18 cellular contexts compared by ENCODE assay signal in genomic region chr3:16945330-16945729, GRCh38.
A peak's percentile ranks its signal among the peaks of the same experiment; 100 is the strongest.
DNase-seq lines count a peak whose midpoint lies in the region; ATAC-seq, FAIRE-seq and TF ChIP-seq lines count a peak whose summit lies in the region.
"Had no signal": no experiment of that assay in that cellular context is flagged by ENCODE, and none has a peak within 500 bp of the region (broad histone marks: within the 10 kb centered on the region; RNA-seq: fewer than 3 reads in every experiment).

No MANE protein-coding gene starts in this region.

- DNase-seq in HepG2 (ENCODE audit: low spot score) (no peak), adipocyte (ENCODE audit: low read depth) (peak; percentile 36), fibroblast of pulmonary artery (ENCODE audit: low read depth) (peak; percentile 29), medulla oblongata (ENCODE audit: extremely low spot score) (no peak), coronary artery (ENCODE audit: low spot score) (no peak)
- DNase-seq: activated CD4-positive, alpha-beta T cell treated with anti-CD3 and anti-CD28 coated beads, Interleukin-2, amount 50 U/mL, for 4 hours; adrenal gland; Calu3; H9; kidney; NCI-H1694 treated with DMSO at 0.1 percent for 48 hours; NK-92 treated with Interleukin-12 subunit alpha and Interleukin-12 subunit beta, amount 100 ng/mL, for 24 hours; T-helper 9 cell had no signal

- FAIRE-seq in HepG2 (lab: Jason Lieb, UNC) = no peak
- FAIRE-seq: kidney had no signal

- H3K4me1 ChIP-seq in liver (ENCODE audit: control insufficient read depth in 4 of 4, insufficient read depth in 4 of 4, low read length in 3 of 4) = peaks cover 0 to 7% (median 3%) of the 10 kb centered on the region in 4 donors
- no peaks in the 10 kb centered on the region for H3K4me1 ChIP-seq in HepG2 (ENCODE audit: insufficient read depth, low read length)
- H3K4me1 ChIP-seq in adipocyte (ENCODE audit: control insufficient read depth, insufficient read depth, low read length) = no peaks in the 10 kb centered on the region

- H3K79me2 ChIP-seq in HepG2 (ENCODE audit: insufficient read depth, low read length) = no peaks in the 10 kb centered on the region

- peak; percentile 8 for TF ChIP-seq CTCF in liver (IDR thresholded peaks at IDR 0.05; ENCODE audit: low read depth, low read length, missing input control)
- TF ChIP-seq CTCF in HepG2 (CRISPR knock-in tag; IDR thresholded peaks at IDR 0.05) = no peak
- no peak for TF ChIP-seq CTCF in fibroblast of pulmonary artery (IDR thresholded peaks at IDR 0.05; ENCODE audit: low read length, missing control alignments)
- TF ChIP-seq CTCF in coronary artery (IDR thresholded peaks at IDR 0.05) = no peak

- H4K20me1 ChIP-seq in HepG2 (ENCODE audit: insufficient read depth, low read length) = no peaks in the 10 kb centered on the region

- TF ChIP-seq POLR2A in HepG2 (IDR thresholded peaks at IDR 0.05; ENCODE audit: insufficient read depth in 1 of 2, low read depth in 2 of 2, low read length in 2 of 2) = no peak

- TF ChIP-seq EP300 in HepG2 (IDR thresholded peaks at IDR 0.05; ENCODE audit: low read depth in 2 of 2, low read length in 2 of 2) (no peak), HepG2 (CRISPR knock-in tag; IDR thresholded peaks at IDR 0.05; ENCODE audit: borderline replicate concordance) (no peak)

- CTCF ChIA-PET in HepG2 (lab: Yijun Ruan, JAX; ENCODE audit: low intra/inter-chr PET ratio, low total read pairs) = no interaction called here

- intact Hi-C loops in HepG2 (cut with micrococcal nuclease; ENCODE audit: unreplicated experiment) = no loop called here

- H3K27me3 ChIP-seq in liver (ENCODE audit: control insufficient read depth in 4 of 4, insufficient read depth in 4 of 4, low read length in 3 of 4) = no peaks in the 10 kb centered on the region
- peaks cover 0 to under 1% of the 10 kb centered on the region in 2 experiments; a peak in 2 of 5 replicates for H3K27me3 ChIP-seq in HepG2 (ENCODE audit: control insufficient read depth in 1 of 2, insufficient read depth in 2 of 2, low read length in 2 of 2)
- H3K27me3 ChIP-seq in adipocyte (replicated peaks; ENCODE audit: control insufficient read depth, insufficient read depth, low read length) = no peaks in the 10 kb centered on the region
- H3K27me3 ChIP-seq: adrenal gland had no signal

- no peak overlapping the region for H2AFZ ChIP-seq in HepG2 (ENCODE audit: low read length)

- in situ Hi-C loops in HepG2 (cut with HindIII; ENCODE audit: extremely low pct_ligation_motif_present, low pct_unique_long_range_greater_than_20kb) = no loop called here

- H3K27ac ChIP-seq in liver (ENCODE audit: low read depth in 1 of 2, low read length in 2 of 2) = no peak overlapping the region
- no peak overlapping the region for H3K27ac ChIP-seq in HepG2 (ENCODE audit: extremely low read length, insufficient read depth, low read length)
- H3K27ac ChIP-seq in coronary artery = no peak overlapping the region
- H3K27ac ChIP-seq: adrenal gland, KMS-11 had no signal

- TF ChIP-seq RAD21 in liver (IDR thresholded peaks at IDR 0.05) (peak; percentile 48 to 62), HepG2 (CRISPR knock-in tag; IDR thresholded peaks at IDR 0.05) (no peak)

- BruUV-seq in HepG2 (replicated peaks; lab: Mats Ljungman, UMichigan) = no TSS peak

- no peaks in the 10 kb centered on the region for H3K9me3 ChIP-seq in liver (ENCODE audit: control insufficient read depth in 4 of 4, low read length in 3 of 4)
- H3K9me3 ChIP-seq in HepG2 (ENCODE audit: low read length) = no peaks in the 10 kb centered on the region
- H3K9me3 ChIP-seq in adipocyte (ENCODE audit: control insufficient read depth, low read length) = no peaks in the 10 kb centered on the region
- H3K9me3 ChIP-seq: adrenal gland had no signal

- POLR2A ChIA-PET in HepG2 (lab: Yijun Ruan, JAX) = no interaction called here

- no peak overlapping the region for H3K4me2 ChIP-seq in HepG2 (ENCODE audit: low read depth, low read length)
- H3K4me2 ChIP-seq: KMS-11 had no signal

- ATAC-seq in HepG2 = no peak
- no peak for ATAC-seq in GM18858 (IDR thresholded peaks at IDR 0.05; ENCODE audit: unreplicated experiment)
- ATAC-seq in HG02571 (IDR thresholded peaks at IDR 0.05; ENCODE audit: unreplicated experiment) = no peak
- ATAC-seq: Right ventricle myocardium inferior had no signal

- H3K9ac ChIP-seq in liver (ENCODE audit: low read depth in 1 of 2, low read length in 2 of 2) (no peak overlapping the region), HepG2 (ENCODE audit: insufficient read depth, low read depth, low read length) (no peak overlapping the region), adipocyte (ENCODE audit: low read length) (no peak overlapping the region)
- H3K9ac ChIP-seq: KMS-11 had no signal

- H3K4me3 ChIP-seq in liver (ENCODE audit: low read depth in 1 of 3, low read length in 3 of 3) (no peak overlapping the region), HepG2 (replicated peaks in 1 of 3; ENCODE audit: insufficient read depth in 1 of 3, low read depth in 2 of 3, low read length in 3 of 3) (no peak overlapping the region), adipocyte (ENCODE audit: low read length) (no peak overlapping the region), fibroblast of pulmonary artery (replicated peaks; ENCODE audit: low read depth, low read length) (no peak overlapping the region), coronary artery (no peak overlapping the region)
- H3K4me3 ChIP-seq: adrenal gland had no signal

- H3K36me3 ChIP-seq in liver (ENCODE audit: control insufficient read depth in 4 of 4, insufficient read depth in 3 of 4, low read depth in 1 of 4, low read length in 3 of 4) (no peaks in the 10 kb centered on the region), HepG2 (replicated peaks in 1 of 2; ENCODE audit: control insufficient read depth in 1 of 2, insufficient read depth in 2 of 2, low read length in 2 of 2) (no peaks in the 10 kb centered on the region), adipocyte (ENCODE audit: control insufficient read depth, insufficient read depth, low read length, severe bottlenecking) (no peaks in the 10 kb centered on the region)
- H3K36me3 ChIP-seq: adrenal gland had no signal

TF ChIP-seq in liver, 16 proteins besides CTCF, POLR2A, EP300 and RAD21 (continues in another document):
- TF ChIP-seq GABPA (IDR thresholded peaks at IDR 0.05 in 1 of 2, conservative IDR thresholded peaks at IDR 0.05 in 1 of 2) = no peak
- no peak for TF ChIP-seq HNF4A (conservative IDR thresholded peaks at IDR 0.05)
- TF ChIP-seq SP1 (IDR thresholded peaks at IDR 0.05) = no peak
- no peak for TF ChIP-seq YY1 (IDR thresholded peaks at IDR 0.05)
- TF ChIP-seq JUND (IDR thresholded peaks at IDR 0.05) = no peak
- no peak for TF ChIP-seq MAX (IDR thresholded peaks at IDR 0.05)
- no peak for TF ChIP-seq ZBTB33 (IDR thresholded peaks at IDR 0.05)

TF ChIP-seq in HepG2, 621 proteins besides CTCF, POLR2A, EP300 and RAD21 (continues in another document):
- no peak for TF ChIP-seq KDM5A (IDR thresholded peaks at IDR 0.05; ENCODE audit: borderline replicate concordance, low read length)
- no peak for TF ChIP-seq ZBTB34 (CRISPR knock-in tag; IDR thresholded peaks at IDR 0.05)
- no peak for TF ChIP-seq ZNF598 (CRISPR knock-in tag; IDR thresholded peaks at IDR 0.05; ENCODE audit: borderline replicate concordance)
- no peak for TF ChIP-seq ZC3H4 (CRISPR knock-in tag; IDR thresholded peaks at IDR 0.05; ENCODE audit: borderline replicate concordance)
- no peak for TF ChIP-seq MLLT10 (CRISPR knock-in tag; IDR thresholded peaks at IDR 0.05)
- TF ChIP-seq E2F2 (CRISPR knock-in tag; IDR thresholded peaks at IDR 0.05; ENCODE audit: borderline replicate concordance) = no peak
- no peak for TF ChIP-seq NFYC (CRISPR knock-in tag; IDR thresholded peaks at IDR 0.05)
- no peak for TF ChIP-seq THRA (CRISPR knock-in tag; IDR thresholded peaks at IDR 0.05; ENCODE audit: borderline replicate concordance)
- no peak for TF ChIP-seq HIVEP1 (CRISPR knock-in tag; IDR thresholded peaks at IDR 0.05)
- TF ChIP-seq ZNF704 (CRISPR knock-in tag; IDR thresholded peaks at IDR 0.05; ENCODE audit: borderline replicate concordance) = no peak

Comparison
In these comparisons a context has a peak if more than half of its experiments do, and no peak if none do; other contexts are left out.
1. DNase-seq: peak in adipocyte (single experiment) and fibroblast of pulmonary artery (single experiment); none in HepG2 (single experiment), medulla oblongata (single experiment) and coronary artery (single experiment).